10 cellular contexts compared by ENCODE assay signal in genomic region chr18:3688682-3689081, GRCh38.
A peak's percentile ranks its signal among the peaks of the same experiment; 100 is the strongest.
DNase-seq lines count a peak whose midpoint lies in the region; ATAC-seq and TF ChIP-seq lines count a peak whose summit lies in the region.
"Had no signal": no experiment of that assay in that cellular context is flagged by ENCODE, and none has a peak within 500 bp of the region (broad histone marks: within the 10 kb centered on the region; RNA-seq: fewer than 3 reads in every experiment).

No MANE protein-coding gene starts in this region.

- H3K4me1 Mint-ChIP-seq in type B pancreatic cell (ENCODE audit: unreplicated experiment): peaks cover 22% of the 10 kb centered on the region
- H3K4me1 Mint-ChIP-seq: activated naive CD8-positive, alpha-beta T cell treated with anti-CD3 and anti-CD28 coated beads, Interleukin-2, amount 10 ng/mL, durations not matched to agents 7 days and 5 days had no signal

- no peak for ATAC-seq in HG03039 (IDR thresholded peaks at IDR 0.05; ENCODE audit: unreplicated experiment)
- ATAC-seq: activated CD4-positive, CD25-positive, alpha-beta regulatory T cell treated with anti-CD3 and anti-CD28 coated beads, Interleukin-2, amount 50 U/mL, for 24 hours had no signal

- in situ Hi-C loops in SK-MEL-5 (cut with HindIII; ENCODE audit: low pct_unique_long_range_greater_than_20kb, low sequenced_read_pairs): no loop called here

- DNase-seq in NCI-H2107 treated with DMSO at 0.1 percent for 48 hours (lab: John Stamatoyannopoulos, UW; ENCODE audit: unreplicated experiment) (peak; percentile 83), NCI-H2107 (lab: John Stamatoyannopoulos, UW) (no peak), SK-MEL-5 (ENCODE audit: low read depth, low spot score) (peak; percentile 71), foreskin fibroblast (peak; percentile 97 to 98), type B pancreatic cell (ENCODE audit: extremely low spot score, unreplicated experiment) (no peak), HEK293T (ENCODE audit: extremely low spot score) (no peak), cardiac septum (ENCODE audit: low spot score) (no peak)
- DNase-seq: activated naive CD8-positive, alpha-beta T cell treated with anti-CD3 and anti-CD28 coated beads, Interleukin-2, amount 10 ng/mL, durations not matched to agents 7 days and 5 days had no signal

- H3K27ac Mint-ChIP-seq in type B pancreatic cell: peak overlapping the region; percentile 80
- H3K27ac Mint-ChIP-seq: activated naive CD8-positive, alpha-beta T cell treated with anti-CD3 and anti-CD28 coated beads, Interleukin-2, amount 10 ng/mL, durations not matched to agents 7 days and 5 days had no signal

- TF ChIP-seq CTCF in foreskin fibroblast (IDR thresholded peaks at IDR 0.05; ENCODE audit: low read depth, low read length) (no peak), type B pancreatic cell (conservative IDR thresholded peaks at IDR 0.05) (no peak)

- peak overlapping the region; percentile 60 for H3K4me3 Mint-ChIP-seq in type B pancreatic cell
- H3K4me3 Mint-ChIP-seq: activated naive CD8-positive, alpha-beta T cell treated with anti-CD3 and anti-CD28 coated beads, Interleukin-2, amount 10 ng/mL, durations not matched to agents 7 days and 5 days had no signal

- POLR2A ChIA-PET in HEK293T (lab: Yijun Ruan, JAX): no interaction called here

- CTCF ChIA-PET in HEK293T (lab: Yijun Ruan, JAX): interaction anchor here (0.7 kb wide), 1 partner anchor 28 kb away, joined by 4 read pairs; no protein-coding TSS in a partner anchor

- H3K9me3 Mint-ChIP-seq in type B pancreatic cell: no peaks in the 10 kb centered on the region
- H3K9me3 Mint-ChIP-seq: activated naive CD8-positive, alpha-beta T cell treated with anti-CD3 and anti-CD28 coated beads, Interleukin-2, amount 10 ng/mL, durations not matched to agents 7 days and 5 days had no signal

- H3K36me3 Mint-ChIP-seq in type B pancreatic cell: no peaks in the 10 kb centered on the region
- H3K36me3 Mint-ChIP-seq: activated naive CD8-positive, alpha-beta T cell treated with anti-CD3 and anti-CD28 coated beads, Interleukin-2, amount 10 ng/mL, durations not matched to agents 7 days and 5 days had no signal

- H3K27me3 Mint-ChIP-seq in type B pancreatic cell: no peaks in the 10 kb centered on the region
- H3K27me3 Mint-ChIP-seq: activated naive CD8-positive, alpha-beta T cell treated with anti-CD3 and anti-CD28 coated beads, Interleukin-2, amount 10 ng/mL, durations not matched to agents 7 days and 5 days had no signal

- intact Hi-C loops in cardiac septum (cut with DNase I): no loop called here

- H3K4me3 ChIP-seq in foreskin fibroblast (ENCODE audit: low read depth in 1 of 2, low read length in 2 of 2): no peak overlapping the region

TF ChIP-seq in HEK293T, 16 proteins besides CTCF, POLR2A, EP300 and RAD21:
- TF ChIP-seq LEF1 (IDR thresholded peaks at IDR 0.05; ENCODE audit: borderline replicate concordance): no peak
- no peak for TF ChIP-seq SUZ12 (IDR thresholded peaks at IDR 0.05)
- no peak for TF ChIP-seq BHLHE40 (IDR thresholded peaks at IDR 0.05; ENCODE audit: borderline replicate concordance)
- TF ChIP-seq NFRKB (IDR thresholded peaks at IDR 0.05): no peak
- TF ChIP-seq PKNOX1 (IDR thresholded peaks at IDR 0.05): no peak
- no peak for TF ChIP-seq FOXA1 (IDR thresholded peaks at IDR 0.05)
- TF ChIP-seq FOXM1 (IDR thresholded peaks at IDR 0.05; ENCODE audit: borderline replicate concordance): no peak
- TF ChIP-seq FOXK2 (IDR thresholded peaks at IDR 0.05): no peak
- no peak for TF ChIP-seq ARNT (IDR thresholded peaks at IDR 0.05)
- TF ChIP-seq L3MBTL2 (conservative IDR thresholded peaks at IDR 0.05): no peak
- TF ChIP-seq ZNF384 (IDR thresholded peaks at IDR 0.05): no peak
- TF ChIP-seq CTBP1 (IDR thresholded peaks at IDR 0.05; ENCODE audit: borderline replicate concordance): no peak

Comparison
In these comparisons a context has a peak if more than half of its experiments do, and no peak if none do; other contexts are left out.
1. DNase-seq: peak in NCI-H2107 treated with DMSO at 0.1 percent for 48 hours (single experiment), SK-MEL-5 (single experiment) and foreskin fibroblast (2 of 2); none in NCI-H2107 (single experiment), type B pancreatic cell (single experiment), HEK293T (single experiment) and cardiac septum (single experiment).